ENCODE assay signal across 8 cellular contexts in the genomic region with DNA sequence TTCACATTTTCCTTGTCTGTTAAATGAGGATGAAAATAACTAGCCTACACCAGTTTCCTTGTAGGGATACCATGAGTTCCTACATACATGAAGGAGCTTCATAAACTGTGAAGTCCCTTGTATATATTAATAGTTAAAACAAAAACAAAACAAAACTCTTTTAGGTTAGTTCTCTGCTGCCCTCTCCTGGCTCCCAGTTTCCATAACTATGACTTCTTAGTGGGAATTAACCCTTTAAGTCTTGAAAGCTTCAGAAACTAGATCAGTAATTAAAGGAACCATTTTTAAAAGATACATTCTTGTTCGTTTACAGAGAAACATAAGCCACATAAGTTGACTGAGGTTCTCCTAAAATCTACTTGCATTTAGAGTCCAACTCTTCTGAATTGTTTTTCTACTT.
DNase-seq lines count a peak whose midpoint lies in the region; ATAC-seq and TF ChIP-seq lines count a peak whose summit lies in the region.

No MANE protein-coding gene starts in this region.

- intact Hi-C loops in Calu3 (cut with micrococcal nuclease; ENCODE audit: unreplicated experiment) = loop anchor here (1.0 kb wide), 1 partner anchor 347 kb away; no protein-coding TSS in a partner anchor
- intact Hi-C loops in thyroid gland (cut with DNase I) = loop anchor here (10.0 kb wide), 1 partner anchor 348 kb away; no protein-coding TSS in a partner anchor
- intact Hi-C loops in uterus (cut with DNase I; ENCODE audit: low total_unique reads) = no loop called here

- H3K27me3 ChIP-seq in thyroid gland (no peaks in the 10 kb centered on the region), uterus (no peaks in the 10 kb centered on the region)

- H3K4me3 ChIP-seq in foreskin fibroblast (ENCODE audit: low read depth in 1 of 2, low read length in 2 of 2) (no peak overlapping the region), thyroid gland (replicated peaks in 1 of 3) (no peak overlapping the region), uterus (no peak overlapping the region)

- TF ChIP-seq POLR2A in thyroid gland (IDR thresholded peaks at IDR 0.05) (no peak), uterus (IDR thresholded peaks at IDR 0.05) (no peak)

- peak; percentile 43 for DNase-seq in Calu3
- no peak for DNase-seq in HFFc6
- peak; percentile 45 for DNase-seq in RPMI8226
- DNase-seq in foreskin fibroblast = peak in 1 of 2 donors; percentile 34
- DNase-seq in thyroid gland = peak; percentile 35 to 50
- DNase-seq in activated effector memory CD4-positive, alpha-beta T cell treated with Interleukin-2 at 50 U/mL for 16 hours = no peak
- no peak for DNase-seq in uterus

- CTCF ChIA-PET in Calu3 (lab: Charles Lee) = interaction anchor here (0.6 to 1.3 kb wide), 4 partner anchors 346 to 1138 kb away, joined by 3 to 8 read pairs (median 4); no protein-coding TSS in a partner anchor

- no peak overlapping the region for H3K27ac Mint-ChIP-seq in Calu3 (ENCODE audit: unreplicated experiment)
- no peak overlapping the region for H3K27ac Mint-ChIP-seq in HFFc6

- no TSS peak for BruUV-seq in Calu3 (replicated peaks; lab: Mats Ljungman, UMichigan)

- 20 to 25% methylated on average over 1 of the region's 1 CpG for WGBS in thyroid gland, 2 donors

- H3K27ac ChIP-seq in thyroid gland (no peak overlapping the region), uterus (no peak overlapping the region)

- no peaks in the 10 kb centered on the region for H3K4me1 Mint-ChIP-seq in Calu3 (ENCODE audit: low read depth, unreplicated experiment)
- no peaks in the 10 kb centered on the region for H3K4me1 Mint-ChIP-seq in HFFc6 (ENCODE audit: low read depth)

- TF ChIP-seq CTCF in Calu3 (IDR thresholded peaks at IDR 0.05; ENCODE audit: unreplicated experiment) = peak; percentile 33
- TF ChIP-seq CTCF in HFFc6 (IDR thresholded peaks at IDR 0.05) = peak; percentile 48; the same call in 1 of the 2 replicates
- TF ChIP-seq CTCF in foreskin fibroblast (IDR thresholded peaks at IDR 0.05; ENCODE audit: low read depth, low read length) = peak; percentile 52
- TF ChIP-seq CTCF in thyroid gland (IDR thresholded peaks at IDR 0.05) = peak in 3 of 6 experiments; percentile 66 to 82 (median 77)
- TF ChIP-seq CTCF in uterus (IDR thresholded peaks at IDR 0.05) = peak in 2 of 4 experiments; percentile 27 to 40

- H3K9me3 ChIP-seq in thyroid gland (no peaks in the 10 kb centered on the region), uterus (no peaks in the 10 kb centered on the region)

- no peak for ATAC-seq in GM21447 (IDR thresholded peaks at IDR 0.05; ENCODE audit: unreplicated experiment)

- H3K4me1 ChIP-seq in thyroid gland (no peaks in the 10 kb centered on the region), uterus (no peaks in the 10 kb centered on the region)

- H3K36me3 Mint-ChIP-seq in Calu3 (ENCODE audit: insufficient read depth, unreplicated experiment) (no peaks in the 10 kb centered on the region), HFFc6 (ENCODE audit: low read depth) (no peaks in the 10 kb centered on the region)

- H3K27me3 Mint-ChIP-seq in Calu3 (ENCODE audit: unreplicated experiment) (no peaks in the 10 kb centered on the region), HFFc6 (ENCODE audit: insufficient read depth) (no peaks in the 10 kb centered on the region)

- H3K9me3 Mint-ChIP-seq in Calu3 (ENCODE audit: low read depth, unreplicated experiment) (no peaks in the 10 kb centered on the region), HFFc6 (peaks cover 9% of the 10 kb centered on the region)

- H3K4me3 Mint-ChIP-seq in Calu3 (ENCODE audit: low read depth, unreplicated experiment) (no peak overlapping the region), HFFc6 (no peak overlapping the region)

- no peaks in the 10 kb centered on the region for H3K36me3 ChIP-seq in thyroid gland
- H3K36me3 ChIP-seq in uterus = no peaks in the 10 kb centered on the region

Comparison
In these comparisons a context has a peak if more than half of its experiments do, and no peak if none do; other contexts are left out.
1. DNase-seq: peak in Calu3 (single experiment), RPMI8226 (single experiment) and thyroid gland (2 of 2); none in HFFc6 (single experiment), activated effector memory CD4-positive, alpha-beta T cell treated with Interleukin-2 at 50 U/mL for 16 hours (single experiment) and uterus (0 of 2).